In genomic region chr14:81551471-81551870, GRCh38 we compare ENCODE assay signal across 28 cellular contexts.
"Had no signal": no experiment of that assay in that cellular context is flagged by ENCODE, and none has a peak within 500 bp of the region (broad histone marks: within the 10 kb centered on the region; RNA-seq: fewer than 3 reads in every experiment).

No MANE protein-coding gene starts in this region.

- H3K4me3 ChIP-seq: left ventricle myocardium inferior, lung, mucosa of descending colon, pancreas, prostate gland, skin epidermis, stomach, suprapubic skin, thoracic aorta, tibial artery, upper lobe of right lung had no signal

- FAIRE-seq: pancreas, urothelium cell line had no signal

- H3K27me3 Mint-ChIP-seq: memory B cell had no signal

- H3K4me1 ChIP-seq: left ventricle myocardium inferior, prostate gland, stomach, tibial artery, upper lobe of right lung had no signal

- H3K36me3 Mint-ChIP-seq: memory B cell; natural killer cell treated with Interleukin-12 subunit alpha and Interleukin-12 subunit beta and Interleukin-15 and Interleukin-18, amount 100 ng/mL, for 72 hours; stimulated activated naive B cell treated with anti-CD40 and anti-IgM and Interleukin-4, amounts not matched to agents 10 μg/mL and 1 μg/mL and 100 μg/mL, for 72 hours had no signal

- ATAC-seq: mucosa of descending colon; naive thymus-derived CD4-positive, alpha-beta T cell; natural killer cell treated with Interleukin-12 subunit alpha and Interleukin-12 subunit beta and Interleukin-15 and Interleukin-18, amount 100 ng/mL, for 72 hours; pancreas; right cardiac atrium; sciatic nerve; stimulated activated naive B cell treated with anti-CD40 and anti-IgM and Interleukin-4, amounts not matched to agents 10 μg/mL and 1 μg/mL and 100 μg/mL, for 72 hours; stimulated activated naive CD8-positive, alpha-beta T cell treated with anti-CD3 and anti-CD28 coated beads, Interleukin-15, Interleukin-2, amounts not matched to agents 100 U/mL and 50 U/mL, for 24 hours; upper lobe of right lung had no signal

- H3K27me3 ChIP-seq: pancreas, stomach, suprapubic skin, tibial artery, upper lobe of right lung had no signal

- H3K27ac ChIP-seq: left ventricle myocardium inferior, pancreas, prostate gland, skin epidermis, stomach, suprapubic skin, thoracic aorta, tibial artery, upper lobe of right lung had no signal

- H3K9me3 ChIP-seq: left ventricle myocardium inferior, mucosa of descending colon, pancreas, prostate gland, stomach, suprapubic skin, thoracic aorta, tibial artery, upper lobe of right lung had no signal

- DNase-seq: hippocampal formation; left ventricle myocardium inferior; midbrain; mucosa of descending colon; naive thymus-derived CD4-positive, alpha-beta T cell; pancreas; posterior cingulate gyrus; retina; right cardiac atrium; stimulated activated CD4-positive, alpha-beta T cell treated with anti-CD3 and anti-CD28 coated beads, Interleukin-12 subunit alpha, Interleukin-12 subunit beta, amount 100 ng/mL, for 4 hours; stimulated activated CD4-positive, alpha-beta T cell treated with anti-CD3 and anti-CD28 coated beads, Interleukin-15, amount 100 ng/mL, for 24 hours; stimulated activated CD4-positive, alpha-beta T cell treated with anti-CD3 and anti-CD28 coated beads, Interleukin-2, amount 100 ng/mL, for 24 hours; stimulated activated CD4-positive, alpha-beta T cell treated with anti-CD3 and anti-CD28 coated beads, Interleukin-4, amount 100 ng/mL, for 1 hour; stimulated activated naive B cell treated with anti-CD40 and anti-IgM and Interleukin-4, amounts not matched to agents 10 μg/mL and 1 μg/mL and 100 μg/mL, for 72 hours; stimulated activated naive CD8-positive, alpha-beta T cell treated with anti-CD3 and anti-CD28 coated beads, Interleukin-15, Interleukin-2, amounts not matched to agents 100 U/mL and 50 U/mL, for 24 hours; stomach; tibial artery; trophoblast cell; upper lobe of right lung had no signal

- H3K36me3 ChIP-seq: left ventricle myocardium inferior, pancreas, prostate gland, stomach, suprapubic skin, thoracic aorta, tibial artery, upper lobe of right lung had no signal

- H3K27ac Mint-ChIP-seq: memory B cell; naive thymus-derived CD4-positive, alpha-beta T cell; natural killer cell treated with Interleukin-12 subunit alpha and Interleukin-12 subunit beta and Interleukin-15 and Interleukin-18, amount 100 ng/mL, for 72 hours; stimulated activated naive B cell treated with anti-CD40 and anti-IgM and Interleukin-4, amounts not matched to agents 10 μg/mL and 1 μg/mL and 100 μg/mL, for 72 hours had no signal

- H3K4me3 Mint-ChIP-seq: naive thymus-derived CD4-positive, alpha-beta T cell; natural killer cell treated with Interleukin-12 subunit alpha and Interleukin-12 subunit beta and Interleukin-15 and Interleukin-18, amount 100 ng/mL, for 72 hours; stimulated activated naive B cell treated with anti-CD40 and anti-IgM and Interleukin-4, amounts not matched to agents 10 μg/mL and 1 μg/mL and 100 μg/mL, for 72 hours had no signal

- H3K9me3 Mint-ChIP-seq: memory B cell; natural killer cell treated with Interleukin-12 subunit alpha and Interleukin-12 subunit beta and Interleukin-15 and Interleukin-18, amount 100 ng/mL, for 72 hours had no signal
